21 cellular contexts compared by ENCODE assay signal in the genomic region with DNA sequence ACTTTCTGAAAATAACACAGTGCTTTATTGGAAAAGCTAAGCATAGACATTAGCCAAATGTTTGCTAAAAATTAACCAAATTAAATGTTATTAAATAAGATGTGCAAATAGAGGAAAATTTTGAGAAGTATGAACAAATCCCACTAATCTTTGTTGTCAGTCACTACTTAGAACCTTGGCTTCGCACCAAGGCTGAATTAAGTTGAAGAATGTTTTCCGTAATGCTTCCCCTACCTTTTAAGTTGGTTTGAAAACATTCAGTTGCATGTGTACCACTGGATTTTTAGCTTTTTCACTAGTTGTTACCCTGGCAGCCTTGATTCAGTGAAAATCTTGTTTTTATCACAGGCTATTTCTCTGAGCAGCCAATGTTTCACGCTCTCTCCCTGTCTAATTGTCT. TPM values are rescaled to one million over a fixed set of nuclear protein-coding genes. Genes with fewer than 3 reads are reported as not detected.
DNase-seq lines count a peak whose midpoint lies in the region; ATAC-seq and TF ChIP-seq lines count a peak whose summit lies in the region.
"Had no signal": no experiment of that assay in that cellular context is flagged by ENCODE, and none has a peak within 500 bp of the region (broad histone marks: within the 10 kb centered on the region; RNA-seq: fewer than 3 reads in every experiment).

No MANE protein-coding gene starts in this region.

- no CpG with 5 or more reads among the region's 3 CpGs for WGBS in IMR-90 (ENCODE audit: extremely low coverage in 2 of 2, insufficient read length in 1 of 2), 2 experiments
- 10 to 21% methylated on average over 3 of the region's 3 CpGs for WGBS in body of pancreas, 2 donors
- 45% methylated on average over 3 of the region's 3 CpGs for WGBS in liver

- no peak overlapping the region for H3K4me2 ChIP-seq in IMR-90 (ENCODE audit: low read depth, low read length)

- H3K79me1 ChIP-seq in IMR-90 (ENCODE audit: low read depth in 1 of 2, low read length in 2 of 2): peaks cover 0 to 12% of the 10 kb centered on the region in 2 experiments; a peak in 2 of 4 replicates

- no peaks in the 10 kb centered on the region for H3K36me3 ChIP-seq in IMR-90 (ENCODE audit: control insufficient read depth, insufficient read depth, low read length)
- H3K36me3 ChIP-seq in body of pancreas (replicated peaks in 1 of 2; ENCODE audit: insufficient read depth in 1 of 2, low read depth in 2 of 2): no peaks in the 10 kb centered on the region
- no peaks in the 10 kb centered on the region for H3K36me3 ChIP-seq in liver (ENCODE audit: control insufficient read depth in 4 of 4, insufficient read depth in 3 of 4, low read depth in 1 of 4, low read length in 3 of 4)
- H3K36me3 ChIP-seq in thoracic aorta: no peaks in the 10 kb centered on the region
- no peaks in the 10 kb centered on the region; the same call in 1 of the 2 replicates for H3K36me3 ChIP-seq in MG63
- H3K36me3 ChIP-seq: right atrium auricular region had no signal

- no peak overlapping the region for H2BK5ac ChIP-seq in IMR-90 (ENCODE audit: low read depth, low read length, poor library complexity, severe bottlenecking)

- H3K9me1 ChIP-seq in IMR-90 (ENCODE audit: insufficient read depth, low read length): peaks cover 10% of the 10 kb centered on the region

- H3K4me3 ChIP-seq in IMR-90 (ENCODE audit: insufficient read depth, low read depth, low read length): no peak overlapping the region
- H3K4me3 ChIP-seq in body of pancreas: no peak overlapping the region
- H3K4me3 ChIP-seq in liver (ENCODE audit: low read depth in 1 of 3, low read length in 3 of 3): no peak overlapping the region
- no peak overlapping the region for H3K4me3 ChIP-seq in thoracic aorta
- H3K4me3 ChIP-seq in MG63: no peak overlapping the region
- H3K4me3 ChIP-seq: right atrium auricular region had no signal

- in situ Hi-C loops in IMR-90 (cut with MboI; ENCODE audit: low sequenced_read_pairs): loop anchor here (10.0 kb wide), 1 partner anchor 165 kb away; the partner anchor contains the start of gene DUSP16

- TF ChIP-seq CTCF in IMR-90 (conservative IDR thresholded peaks at IDR 0.05; ENCODE audit: low read depth, low read length): no peak
- no peak for TF ChIP-seq CTCF in body of pancreas (IDR thresholded peaks at IDR 0.05)
- TF ChIP-seq CTCF in liver (IDR thresholded peaks at IDR 0.05; ENCODE audit: low read depth, low read length, missing input control): no peak
- no peak for TF ChIP-seq CTCF in thoracic aorta (IDR thresholded peaks at IDR 0.05)

- H3K56ac ChIP-seq in IMR-90 (ENCODE audit: extremely low read depth, insufficient read depth, low read length): no peak overlapping the region

- no peak overlapping the region for H4K8ac ChIP-seq in IMR-90 (ENCODE audit: low read depth in 2 of 2, low read length in 2 of 2)

- POLR2A ChIA-PET in IMR-90 (lab: Charles Lee; ENCODE audit: unreplicated experiment): no interaction called here

- H3K18ac ChIP-seq in IMR-90 (ENCODE audit: low read depth, low read length): no peak overlapping the region

- H3K27me3 ChIP-seq in IMR-90 (ENCODE audit: control insufficient read depth, insufficient read depth, low read length): no peaks in the 10 kb centered on the region
- no peaks in the 10 kb centered on the region for H3K27me3 ChIP-seq in body of pancreas
- H3K27me3 ChIP-seq in liver (ENCODE audit: control insufficient read depth in 4 of 4, insufficient read depth in 4 of 4, low read length in 3 of 4): no peaks in the 10 kb centered on the region
- no peaks in the 10 kb centered on the region for H3K27me3 ChIP-seq in thoracic aorta (replicated peaks; ENCODE audit: insufficient read depth)
- H3K27me3 ChIP-seq in MG63: no peaks in the 10 kb centered on the region
- H3K27me3 ChIP-seq: right atrium auricular region had no signal

- no peak overlapping the region for H3K14ac ChIP-seq in IMR-90 (replicated peaks; ENCODE audit: low read depth, low read length)

- H2AFZ ChIP-seq in IMR-90 (replicated peaks; ENCODE audit: low read length, poor library complexity): no peak overlapping the region

- no peak overlapping the region for H2BK20ac ChIP-seq in IMR-90 (ENCODE audit: low read depth, low read length)

- H3K27ac ChIP-seq in IMR-90 (ENCODE audit: insufficient read depth, low read length) (no peak overlapping the region), body of pancreas (peak overlapping the region; percentile 73 to 86 (median 80)), liver (ENCODE audit: low read depth in 1 of 2, low read length in 2 of 2) (peak overlapping the region; percentile 82 to 86), thoracic aorta (peak overlapping the region; percentile 54 to 69)

- no peaks in the 10 kb centered on the region for H3K9me3 ChIP-seq in IMR-90 (ENCODE audit: control insufficient read depth, insufficient read depth, low read length)
- H3K9me3 ChIP-seq in body of pancreas: no peaks in the 10 kb centered on the region
- H3K9me3 ChIP-seq in liver (ENCODE audit: control insufficient read depth in 4 of 4, low read length in 3 of 4): no peaks in the 10 kb centered on the region
- H3K9me3 ChIP-seq in thoracic aorta: no peaks in the 10 kb centered on the region
- no peaks in the 10 kb centered on the region for H3K9me3 ChIP-seq in MG63
- H3K9me3 ChIP-seq: right atrium auricular region had no signal

- peaks cover 8% of the 10 kb centered on the region for H3K4me1 ChIP-seq in IMR-90 (ENCODE audit: control insufficient read depth, insufficient read depth, low read length)
- peaks cover 81% of the 10 kb centered on the region for H3K4me1 ChIP-seq in body of pancreas
- peaks cover 5 to 36% (median 9%) of the 10 kb centered on the region in 4 donors for H3K4me1 ChIP-seq in liver (ENCODE audit: control insufficient read depth in 4 of 4, insufficient read depth in 4 of 4, low read length in 3 of 4)
- H3K4me1 ChIP-seq in thoracic aorta (ENCODE audit: control insufficient read depth in 1 of 2, low read depth in 2 of 2): peaks cover 15 to 40% of the 10 kb centered on the region in 2 donors

- TF ChIP-seq POLR2A in IMR-90 (IDR thresholded peaks at IDR 0.05; ENCODE audit: low read depth, low read length): no peak
- peak in 1 of 3 donors; percentile 15 for TF ChIP-seq POLR2A in body of pancreas (IDR thresholded peaks at IDR 0.05)

- H3K23ac ChIP-seq in IMR-90 (ENCODE audit: low read depth, low read length): no peak overlapping the region

- 0 out of 2 replicates have a peak overlapping the region, but pooled peaks have one; percentile 38 for H2AK5ac ChIP-seq in IMR-90 (ENCODE audit: low read depth, low read length)

- TF ChIP-seq RAD21 in IMR-90 (IDR thresholded peaks at IDR 0.05; ENCODE audit: low read length) (no peak), liver (IDR thresholded peaks at IDR 0.05) (no peak)

- dilution Hi-C loops in IMR-90 (cut with HindIII; ENCODE audit: low sequenced_read_pairs, unreplicated experiment): no loop called here

- H2BK120ac ChIP-seq in IMR-90 (ENCODE audit: low read depth, low read length): no peak overlapping the region

- no peak overlapping the region for H4K5ac ChIP-seq in IMR-90 (ENCODE audit: low read depth, low read length)

- intact Hi-C loops in IMR-90 (cut with micrococcal nuclease) (loop anchor here (5.0 kb wide), 1 partner anchor 107 kb away; no protein-coding TSS in a partner anchor), body of pancreas (cut with DNase I) (no loop called here)

- CTCF ChIA-PET in IMR-90 (lab: Yijun Ruan, JAX): no interaction called here

- BruUV-seq in IMR-90 (replicated peaks; lab: Mats Ljungman, UMichigan): no TSS peak

- DNase-seq in IMR-90 (no peak), body of pancreas (peak; percentile 29 to 70 (median 44)), thoracic aorta (ENCODE audit: low spot score) (no peak), inferior parietal cortex (ENCODE audit: extremely low spot score) (no peak), GOT3 (lab: John Stamatoyannopoulos, UW) (no peak), DMS53 (lab: John Stamatoyannopoulos, UW) (no peak), MG63 (no peak)
- DNase-seq: AML-193; amygdala; foreskin fibroblast; HCEC 1CT; hypothalamus; Karpas-422; NCI-H1092; NCI-H2081; NCI-H526 treated with DMSO at 0.1 percent for 48 hours; SHP77 treated with DMSO at 0.1 percent for 48 hours; stimulated activated naive CD4-positive, alpha-beta T cell had no signal

- no peak overlapping the region for H2BK15ac ChIP-seq in IMR-90 (ENCODE audit: low read depth, low read length)

- H4K91ac ChIP-seq in IMR-90 (ENCODE audit: insufficient read depth, low read depth, low read length): no peak overlapping the region

- H3K9ac ChIP-seq in IMR-90 (ENCODE audit: low read depth, low read length) (no peak overlapping the region), liver (ENCODE audit: low read depth in 1 of 2, low read length in 2 of 2) (peak overlapping the region; percentile 0 to 4)

- H4K20me1 ChIP-seq in IMR-90 (ENCODE audit: insufficient read depth, low read length): no peaks in the 10 kb centered on the region

- H2AK9ac ChIP-seq in IMR-90 (replicated peaks; ENCODE audit: low read depth, low read length, poor library complexity): no peak overlapping the region

- ATAC-seq in IMR-90 (ENCODE audit: low read depth) (no peak), body of pancreas (peak; percentile 37), thoracic aorta (ENCODE audit: insufficient number of reproducible peaks, low FRiP score, low read depth) (no peak)

- no peak overlapping the region for H3K4ac ChIP-seq in IMR-90 (ENCODE audit: low read depth, low read length)

TF ChIP-seq in IMR-90, 13 proteins besides CTCF, POLR2A, EP300 and RAD21 (continues in another document):
- TF ChIP-seq BHLHE40 (IDR thresholded peaks at IDR 0.05; ENCODE audit: low read depth, low read length) (no peak), CHD1 (IDR thresholded peaks at IDR 0.05; ENCODE audit: low read depth, low read length) (no peak)

RNA-seq across cellular contexts. Expression of gene BORCS5, which starts 43.0 kb away (rescaled TPM):
- total RNA-seq in IMR-90 (2012; rRNA removed) (14.7 and 18.3 TPM in 2 replicates), body of pancreas (10 to 100 TPM in 1 of 2 donors, 1 to 10 TPM in 1; 5.6 to 18.4 TPM), liver (10 to 100 TPM in 1 of 2 donors, 1 to 10 TPM in 1; 8.9 to 11.4 TPM), thoracic aorta (10 to 100 TPM; 20.6 to 27.1 TPM)
- polyA plus RNA-seq in IMR-90 (2012; rRNA removed) (12.2 and 14.4 TPM in 2 replicates), liver (1 to 10 TPM; 4.5 to 7.3 TPM)
- 8.1 and 9.6 TPM in 2 replicates for polyA plus RNA-seq in IMR-90 (2012; cell fraction: cytosol; rRNA removed)
- polyA plus RNA-seq in IMR-90 (2012; cell fraction: nucleus; rRNA removed; ENCODE audit: low replicate concordance): 4.5 and 9.3 TPM in 2 replicates
- 3.6 and 5.6 TPM in 2 replicates for total RNA-seq in MG63 (2014; rRNA removed; shearing (Covaris generic); ENCODE audit: low replicate concordance)

RNA-seq across cellular contexts. Expression of gene MANSC1, which starts 49.9 kb away (rescaled TPM):
- total RNA-seq in IMR-90 (2012; rRNA removed): 1.1 TPM in 2 replicates
- 1.9 and 2.2 TPM in 2 replicates for polyA plus RNA-seq in IMR-90 (2012; rRNA removed)
- polyA plus RNA-seq in IMR-90 (2012; cell fraction: cytosol; rRNA removed): 1.6 and 2.0 TPM in 2 replicates
- 0.11 and 0.71 TPM in 2 replicates for polyA plus RNA-seq in IMR-90 (2012; cell fraction: nucleus; rRNA removed; ENCODE audit: low replicate concordance)
- total RNA-seq in body of pancreas: 10 to 100 TPM in 1 of 2 donors, 1 to 10 TPM in 1; 8.9 to 12.2 TPM
- 1 to 10 TPM; 2.1 to 2.3 TPM for total RNA-seq in liver
- polyA plus RNA-seq in liver: 1 to 10 TPM; 7.2 to 7.8 TPM
- total RNA-seq in thoracic aorta: 10 to 100 TPM; 36.6 to 38.1 TPM
- 0.92 TPM in 1 of 2 replicates, not detected in the other for total RNA-seq in MG63 (2014; rRNA removed; shearing (Covaris generic); ENCODE audit: low replicate concordance)
- total RNA-seq: OCI-LY7 had no signal

Comparison
In these comparisons a context has a peak if more than half of its experiments do, and no peak if none do; other contexts are left out.
1. DNase-seq: peak in body of pancreas (4 of 4); none in IMR-90 (single experiment), thoracic aorta (single experiment), inferior parietal cortex (single experiment), GOT3 (single experiment), DMS53 (single experiment) and MG63 (single experiment).